In the genomic region with DNA sequence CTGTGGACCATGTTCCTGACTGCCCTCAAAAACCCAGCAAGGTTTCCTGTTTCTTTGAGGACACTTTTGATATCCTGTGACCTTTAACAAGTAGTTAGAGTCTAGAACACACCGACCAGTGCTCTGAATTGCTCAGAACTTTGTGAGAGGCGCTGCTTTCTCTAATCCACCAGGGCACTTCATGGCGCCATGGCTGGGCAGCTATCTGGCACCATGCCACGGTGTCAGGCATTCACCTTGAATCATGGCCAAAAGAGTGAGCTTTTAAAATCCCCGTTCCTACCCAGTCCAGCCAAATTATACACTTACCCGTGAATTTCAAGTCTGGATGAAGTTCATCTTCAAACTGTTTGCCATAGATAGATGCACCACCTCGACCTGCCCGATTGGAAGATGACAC, we compare ENCODE assay signal across 30 cellular contexts. TPM values are rescaled to one million over a fixed set of nuclear protein-coding genes. Genes with fewer than 3 reads are reported as not detected.
DNase-seq lines count a peak whose midpoint lies in the region; ATAC-seq and TF ChIP-seq lines count a peak whose summit lies in the region.
"Had no signal": no experiment of that assay in that cellular context is flagged by ENCODE, and none has a peak within 500 bp of the region (broad histone marks: within the 10 kb centered on the region; RNA-seq: fewer than 3 reads in every experiment).

No MANE protein-coding gene starts in this region.

- 50 to 71% (median 61%) methylated on average over 8 of the region's 8 CpGs for WGBS in heart left ventricle, 4 donors

- no TSS peak for BruUV-seq in Calu3 (replicated peaks; lab: Mats Ljungman, UMichigan)

- POLR2A ChIA-PET in WTC11 (lab: Charles Lee): no interaction called here

- CTCF ChIA-PET in WTC11 (lab: Charles Lee): no interaction called here
- CTCF ChIA-PET in Calu3 (lab: Charles Lee): no interaction called here

- intact Hi-C loops in heart left ventricle (cut with DNase I): loop anchor here in 5 of 10 donors (10.0 kb wide), 2 partner anchors 231 to 241 kb away; no protein-coding TSS in a partner anchor
- intact Hi-C loops in Right ventricle myocardium inferior (cut with DNase I): no loop called here
- intact Hi-C loops in left ventricle myocardium superior (cut with micrococcal nuclease): no loop called here
- intact Hi-C loops in Calu3 (cut with micrococcal nuclease; ENCODE audit: unreplicated experiment): no loop called here

- H3K27me3 Mint-ChIP-seq in WTC11 (ENCODE audit: low read depth) (no peaks in the 10 kb centered on the region), Calu3 (ENCODE audit: unreplicated experiment) (no peaks in the 10 kb centered on the region)
- H3K27me3 Mint-ChIP-seq: B cell; naive thymus-derived CD4-positive, alpha-beta T cell; stimulated activated naive CD8-positive, alpha-beta T cell treated with anti-CD3 and anti-CD28 coated beads, Interleukin-15, Interleukin-2, amounts not matched to agents 100 ng/mL and 50 ng/mL, for 24 hours had no signal

- peak overlapping the region in 9 of 12 donors; percentile 30 to 76 (median 53) for H3K27ac ChIP-seq in heart left ventricle
- H3K27ac ChIP-seq: gastrocnemius medialis, SJSA1, skin epidermis had no signal

- no peaks in the 10 kb centered on the region for H3K9me3 ChIP-seq in heart left ventricle
- H3K9me3 ChIP-seq: gastrocnemius medialis, MG63, SJSA1 had no signal

- TF ChIP-seq CTCF in heart left ventricle (IDR thresholded peaks at IDR 0.05) (peak in 1 of 12 donors; percentile 12), WTC11 (IDR thresholded peaks at IDR 0.05) (no peak), Calu3 (IDR thresholded peaks at IDR 0.05; ENCODE audit: unreplicated experiment) (no peak)

- peak in 1 of 5 donors; percentile 67 for DNase-seq in heart left ventricle
- DNase-seq in Right ventricle myocardium inferior (ENCODE audit: missing footprints): no peak
- no peak for DNase-seq in WTC11 (ENCODE audit: low spot score)
- DNase-seq in left ventricle myocardium superior: peak; percentile 70
- no peak for DNase-seq in islet precursor cell
- DNase-seq in NCI-H2081 (lab: John Stamatoyannopoulos, UW): no peak
- no peak for DNase-seq in Calu3
- DNase-seq: activated CD8-positive, alpha-beta T cell treated with anti-CD3 and anti-CD28 coated beads, Interleukin-2, amount 10 ng/mL, durations not matched to agents 7 days and 5 days; aorta; central memory CD4-positive, alpha-beta T cell; gastrocnemius medialis; GF-D8; H7; hypothalamus; immature natural killer cell; KBM-7; MG63; naive thymus-derived CD4-positive, alpha-beta T cell; NCI-H2171; NCI-H524; nucleus accumbens had no signal

- H3K27ac Mint-ChIP-seq in WTC11 (peak overlapping the region; percentile 75), Calu3 (ENCODE audit: unreplicated experiment) (no peak overlapping the region)
- H3K27ac Mint-ChIP-seq: activated CD8-positive, alpha-beta T cell treated with anti-CD3 and anti-CD28 coated beads, Interleukin-2, amount 10 ng/mL, durations not matched to agents 7 days and 5 days; activated T-helper 2 cell treated with anti-CD3 and anti-CD28 coated beads, Interferon-gamma antibody, Interleukin-2, Interleukin-4, amounts not matched to agents 10 μg/mL and 5 μg/mL and 100 μg/mL, durations not matched to agents 14 hours and 24 hours and 36 hours; B cell; mesothelial cell of epicardium; stimulated activated naive CD8-positive, alpha-beta T cell treated with anti-CD3 and anti-CD28 coated beads, Interleukin-15, Interleukin-2, amounts not matched to agents 100 ng/mL and 50 ng/mL, for 24 hours had no signal

- H3K4me1 Mint-ChIP-seq in WTC11 (peaks cover 24% of the 10 kb centered on the region), Calu3 (ENCODE audit: low read depth, unreplicated experiment) (peaks cover 21% of the 10 kb centered on the region)
- H3K4me1 Mint-ChIP-seq: B cell had no signal

- H3K4me3 ChIP-seq in heart left ventricle: no peak overlapping the region
- H3K4me3 ChIP-seq: gastrocnemius medialis, MG63, SJSA1, skin epidermis had no signal

- H3K4me3 Mint-ChIP-seq in WTC11 (no peak overlapping the region), Calu3 (ENCODE audit: low read depth, unreplicated experiment) (no peak overlapping the region)
- H3K4me3 Mint-ChIP-seq: activated CD8-positive, alpha-beta T cell treated with anti-CD3 and anti-CD28 coated beads, Interleukin-2, amount 10 ng/mL, durations not matched to agents 7 days and 5 days; B cell; immature natural killer cell; mesothelial cell of epicardium; naive thymus-derived CD4-positive, alpha-beta T cell; stimulated activated naive CD8-positive, alpha-beta T cell treated with anti-CD3 and anti-CD28 coated beads, Interleukin-15, Interleukin-2, amounts not matched to agents 100 ng/mL and 50 ng/mL, for 24 hours had no signal

- ATAC-seq in heart left ventricle: peak; percentile 7 to 11 (median 7)
- ATAC-seq in Right ventricle myocardium inferior: no peak
- ATAC-seq in WTC11: no peak
- ATAC-seq in left ventricle myocardium superior: peak; percentile 34
- ATAC-seq in HG02938 (IDR thresholded peaks at IDR 0.05; ENCODE audit: unreplicated experiment): no peak
- ATAC-seq: activated CD4-positive, CD25-positive, alpha-beta regulatory T cell treated with anti-CD3 and anti-CD28 coated beads, Interleukin-2, amount 50 U/mL, for 24 hours; activated CD8-positive, alpha-beta T cell treated with anti-CD3 and anti-CD28 coated beads, Interleukin-2, amount 10 ng/mL, durations not matched to agents 7 days and 5 days; activated naive CD4-positive, alpha-beta T cell treated with anti-CD3 and anti-CD28 coated beads, Interleukin-2, amount 50 U/mL, for 72 hours; gastrocnemius medialis; naive thymus-derived CD4-positive, alpha-beta T cell had no signal

- no peaks in the 10 kb centered on the region for H3K9me3 Mint-ChIP-seq in WTC11
- no peaks in the 10 kb centered on the region for H3K9me3 Mint-ChIP-seq in Calu3 (ENCODE audit: low read depth, unreplicated experiment)
- H3K9me3 Mint-ChIP-seq: activated naive CD4-positive, alpha-beta T cell treated with anti-CD3 and anti-CD28 coated beads, Interleukin-2, amount 50 U/mL, for 72 hours; activated T-helper 2 cell treated with anti-CD3 and anti-CD28 coated beads, Interferon-gamma antibody, Interleukin-2, Interleukin-4, amounts not matched to agents 10 μg/mL and 5 μg/mL and 100 μg/mL, durations not matched to agents 14 hours and 24 hours and 36 hours; mesothelial cell of epicardium; stimulated activated naive CD8-positive, alpha-beta T cell treated with anti-CD3 and anti-CD28 coated beads, Interleukin-15, Interleukin-2, amounts not matched to agents 100 ng/mL and 50 ng/mL, for 24 hours had no signal

- peaks cover 0 to 29% (median 7%) of the 10 kb centered on the region in 9 donors for H3K36me3 ChIP-seq in heart left ventricle

- H3K36me3 Mint-ChIP-seq in WTC11: peaks cover 62% of the 10 kb centered on the region
- H3K36me3 Mint-ChIP-seq in Calu3 (ENCODE audit: insufficient read depth, unreplicated experiment): peaks cover 24% of the 10 kb centered on the region

- no peaks in the 10 kb centered on the region for H3K27me3 ChIP-seq in heart left ventricle
- H3K27me3 ChIP-seq: gastrocnemius medialis, MG63, SJSA1 had no signal

- no peak for TF ChIP-seq POLR2A in heart left ventricle (IDR thresholded peaks at IDR 0.05)

- H3K4me1 ChIP-seq in heart left ventricle: peaks cover 0 to 50% (median 31%) of the 10 kb centered on the region in 12 donors

TF ChIP-seq in WTC11, 78 proteins besides CTCF, POLR2A, EP300 and RAD21:
- TF ChIP-seq NR2C2 (CRISPR knock-in tag; IDR thresholded peaks at IDR 0.05) (no peak), TP53 (CRISPR knock-in tag; IDR thresholded peaks at IDR 0.05) (no peak), ZNF219 (CRISPR knock-in tag; IDR thresholded peaks at IDR 0.05; ENCODE audit: borderline replicate concordance) (no peak), ZNF396 (CRISPR knock-in tag; IDR thresholded peaks at IDR 0.05; ENCODE audit: borderline replicate concordance) (no peak), USF2 (CRISPR knock-in tag; IDR thresholded peaks at IDR 0.05) (no peak), NFYB (CRISPR knock-in tag; conservative IDR thresholded peaks at IDR 0.05; ENCODE audit: low read depth) (no peak), ERG (CRISPR knock-in tag; IDR thresholded peaks at IDR 0.05) (no peak), ATF1 (CRISPR knock-in tag; IDR thresholded peaks at IDR 0.05) (no peak), ZNF232 (CRISPR knock-in tag; IDR thresholded peaks at IDR 0.05) (no peak), ETV6 (CRISPR knock-in tag; IDR thresholded peaks at IDR 0.05) (no peak), ZNF423 (CRISPR knock-in tag; IDR thresholded peaks at IDR 0.05) (no peak)
TF ChIP-seq in WTC11: peak in this region for 0.

RNA-seq across cellular contexts. Expression of gene CPNE5, which starts 17.0 kb away (rescaled TPM):
- total RNA-seq in heart left ventricle (100 to 1,000 TPM in 1 of 9 donors, 10 to 100 TPM in 7, 1 to 10 TPM in 1; 5.2 to 111 (median 28.4) TPM), Right ventricle myocardium inferior (10.9 TPM), WTC11 (2021) (0.44 to 0.71 TPM (median 0.48 TPM) in 3 replicates), left ventricle myocardium superior (20.4 TPM), Calu3 (2022) (0.12 TPM in 1 of 2 replicates, not detected in the other)
- polyA plus RNA-seq in heart left ventricle: 10 to 100 TPM in 1 of 2 donors, 1 to 10 TPM in 1; 4.0 to 12.1 TPM

RNA-seq across cellular contexts. Expression of gene PPIL1, which starts 18.3 kb away (rescaled TPM):
- total RNA-seq in heart left ventricle (10 to 100 TPM; 30.9 to 61.6 (median 42.6) TPM), Right ventricle myocardium inferior (70.1 TPM), WTC11 (2021) (64.2 to 69.8 TPM (median 66.6 TPM) in 3 replicates), left ventricle myocardium superior (60.3 TPM), Calu3 (2022) (59.6 and 64.4 TPM in 2 replicates)
- polyA plus RNA-seq in heart left ventricle: 10 to 100 TPM; 42.6 to 69.3 TPM

RNA-seq across cellular contexts. Expression of gene C6orf89, which starts 29.5 kb away (rescaled TPM):
- total RNA-seq in heart left ventricle: 10 to 100 TPM; 54.2 to 86.2 (median 75.5) TPM
- polyA plus RNA-seq in heart left ventricle: 10 to 100 TPM; 34.0 to 55.9 TPM
- 79.4 TPM for total RNA-seq in Right ventricle myocardium inferior
- total RNA-seq in WTC11 (2021): 13.2 to 15.6 TPM (median 15.0 TPM) in 3 replicates
- total RNA-seq in left ventricle myocardium superior: 76.6 TPM
- total RNA-seq in Calu3 (2022): 58.3 and 61.1 TPM in 2 replicates

Comparison
In these comparisons a context has a peak if more than half of its experiments do, and no peak if none do; other contexts are left out.
1. ATAC-seq: peak in heart left ventricle (4 of 4) and left ventricle myocardium superior (single experiment); none in Right ventricle myocardium inferior (single experiment), WTC11 (single experiment) and HG02938 (single experiment).